9 cellular contexts compared by ENCODE assay signal in the genomic region with DNA sequence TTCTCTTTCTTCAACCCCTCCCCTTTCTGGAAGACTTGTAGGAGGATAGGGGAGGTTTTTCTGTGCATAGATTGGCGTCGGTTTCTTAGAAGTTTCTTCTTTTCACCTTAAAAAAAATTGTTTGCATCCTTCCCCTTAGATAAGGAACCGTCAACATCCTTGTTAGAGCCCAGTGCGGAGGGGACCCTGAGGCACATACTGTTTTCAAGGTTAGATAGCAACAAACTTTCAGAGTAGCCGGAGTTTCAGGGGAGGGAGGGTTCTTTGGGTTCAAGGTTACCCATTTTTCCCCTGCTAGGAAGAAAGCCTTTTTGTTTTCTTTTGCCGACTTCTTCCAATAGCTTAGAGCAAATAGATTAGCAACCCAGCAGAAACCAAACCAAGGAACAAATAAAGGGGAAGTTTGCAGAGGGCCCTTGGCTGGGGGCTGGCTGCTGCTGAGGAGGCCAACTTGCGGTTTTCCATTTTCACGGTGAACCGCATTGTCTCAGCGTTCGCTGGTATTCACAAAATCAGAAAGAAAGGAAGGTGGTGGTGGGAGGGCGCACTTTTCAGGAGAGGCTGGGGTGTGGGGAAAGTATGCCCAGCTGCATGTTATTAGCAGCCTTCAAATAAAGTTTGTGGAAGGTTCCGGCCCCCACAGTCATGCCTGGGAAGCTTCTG. TPM values are rescaled to one million over a fixed set of nuclear protein-coding genes. Genes with fewer than 3 reads are reported as not detected.
DNase-seq lines count a peak whose midpoint lies in the region; ATAC-seq, FAIRE-seq and TF ChIP-seq lines count a peak whose summit lies in the region.
"Had no signal": no experiment of that assay in that cellular context is flagged by ENCODE, and none has a peak within 500 bp of the region (broad histone marks: within the 10 kb centered on the region; RNA-seq: fewer than 3 reads in every experiment).

No MANE protein-coding gene starts in this region.

- peak overlapping the region; percentile 54 for H3K27ac ChIP-seq in HepG2 (ENCODE audit: extremely low read length, insufficient read depth, low read length)
- H3K27ac ChIP-seq in testis = peak overlapping the region; percentile 72 to 86
- H3K27ac ChIP-seq: epithelial cell of prostate had no signal

- FAIRE-seq in HepG2 (lab: Jason Lieb, UNC) = peak; percentile 94

- in situ Hi-C loops in HepG2 (cut with HindIII; ENCODE audit: extremely low pct_ligation_motif_present, low pct_unique_long_range_greater_than_20kb) = no loop called here

- peak; percentile 82 for DNase-seq in activated CD8-positive, alpha-beta T cell treated with anti-CD3 and anti-CD28 coated beads for 36 hours
- DNase-seq in HepG2 (ENCODE audit: low spot score) (peak; percentile 65), testis (peak; percentile 88), SHP77 treated with DMSO at 0.1 percent for 48 hours (lab: John Stamatoyannopoulos, UW) (no peak), NCI-H2196 (lab: John Stamatoyannopoulos, UW; ENCODE audit: unreplicated experiment) (no peak), COLO668 (lab: John Stamatoyannopoulos, UW; ENCODE audit: unreplicated experiment) (no peak)

- peak overlapping the region; percentile 46 for H3K4me2 ChIP-seq in HepG2 (ENCODE audit: low read depth, low read length)

- H3K4me1 ChIP-seq in HepG2 (ENCODE audit: insufficient read depth, low read length) = peaks cover 58% of the 10 kb centered on the region
- peaks cover 82% of the 10 kb centered on the region for H3K4me1 ChIP-seq in testis

- H3K36me3 ChIP-seq in HepG2 (replicated peaks in 1 of 2; ENCODE audit: control insufficient read depth in 1 of 2, insufficient read depth in 2 of 2, low read length in 2 of 2) (peaks cover 21 to 55% of the 10 kb centered on the region in 2 experiments), testis (ENCODE audit: low read depth, missing control alignments) (no peaks in the 10 kb centered on the region)

- CTCF ChIA-PET in activated CD8-positive, alpha-beta T cell treated with anti-CD3 and anti-CD28 coated beads for 36 hours (lab: Charles Lee) = interaction anchor here (1.3 to 2.5 kb wide), 2 partner anchors 42 to 387 kb away, joined by 4 to 9 read pairs; no protein-coding TSS in a partner anchor
- CTCF ChIA-PET in HepG2 (lab: Yijun Ruan, JAX; ENCODE audit: low intra/inter-chr PET ratio, low total read pairs) = no interaction called here

- no peaks in the 10 kb centered on the region for H3K9me3 ChIP-seq in HepG2 (ENCODE audit: low read length)
- no peaks in the 10 kb centered on the region for H3K9me3 ChIP-seq in testis

- H3K4me1 Mint-ChIP-seq in activated CD8-positive, alpha-beta T cell treated with anti-CD3 and anti-CD28 coated beads for 36 hours (ENCODE audit: low read depth) = peaks cover 68% of the 10 kb centered on the region

- TF ChIP-seq EP300 in HepG2 (IDR thresholded peaks at IDR 0.05; ENCODE audit: low read depth in 2 of 2, low read length in 2 of 2) (peak in 1 of 2 experiments; percentile 78; a peak in 2 of 4 replicates), HepG2 (CRISPR knock-in tag; IDR thresholded peaks at IDR 0.05; ENCODE audit: borderline replicate concordance) (peak; percentile 65; the same call in 1 of the 2 replicates)

- ATAC-seq in GM18511 (IDR thresholded peaks at IDR 0.05; ENCODE audit: unreplicated experiment) = peak; percentile 90
- peak; percentile 46 for ATAC-seq in HG03521 (IDR thresholded peaks at IDR 0.05; ENCODE audit: unreplicated experiment)
- peak; percentile 71 for ATAC-seq in activated CD8-positive, alpha-beta T cell treated with anti-CD3 and anti-CD28 coated beads for 36 hours
- ATAC-seq in HepG2 = peak; percentile 49

- TF ChIP-seq POLR2A in HepG2 (IDR thresholded peaks at IDR 0.05; ENCODE audit: insufficient read depth in 1 of 2, low read depth in 2 of 2, low read length in 2 of 2) = no peak
- no peak for TF ChIP-seq POLR2A in testis (IDR thresholded peaks at IDR 0.05)

- intact Hi-C loops in activated CD8-positive, alpha-beta T cell treated with anti-CD3 and anti-CD28 coated beads for 36 hours (cut with micrococcal nuclease) = no loop called here
- intact Hi-C loops in HepG2 (cut with micrococcal nuclease; ENCODE audit: unreplicated experiment) = loop anchor here (10.0 kb wide), 1 partner anchor 120 kb away; no protein-coding TSS in a partner anchor
- intact Hi-C loops in testis (cut with DNase I; ENCODE audit: low total_unique reads) = no loop called here

- TF ChIP-seq RAD21 in HepG2 (CRISPR knock-in tag; IDR thresholded peaks at IDR 0.05) = no peak

- H2AFZ ChIP-seq in HepG2 (ENCODE audit: low read length) = no peak overlapping the region

- TF ChIP-seq CTCF in activated CD8-positive, alpha-beta T cell treated with anti-CD3 and anti-CD28 coated beads for 36 hours (IDR thresholded peaks at IDR 0.05) = no peak
- TF ChIP-seq CTCF in HepG2 (CRISPR knock-in tag; IDR thresholded peaks at IDR 0.05) (no peak), testis (IDR thresholded peaks at IDR 0.05) (no peak)

- no peaks in the 10 kb centered on the region for H3K27me3 ChIP-seq in HepG2 (ENCODE audit: control insufficient read depth in 1 of 2, insufficient read depth in 2 of 2, low read length in 2 of 2)
- H3K27me3 ChIP-seq in testis = no peaks in the 10 kb centered on the region

- peaks cover 16% of the 10 kb centered on the region; the same call in 1 of the 2 replicates for H4K20me1 ChIP-seq in HepG2 (ENCODE audit: insufficient read depth, low read length)

- H3K27ac Mint-ChIP-seq in activated CD8-positive, alpha-beta T cell treated with anti-CD3 and anti-CD28 coated beads for 36 hours = peak overlapping the region; percentile 88

- H3K4me3 ChIP-seq in HepG2 (replicated peaks in 1 of 3; ENCODE audit: insufficient read depth in 1 of 3, low read depth in 2 of 3, low read length in 3 of 3) (peak overlapping the region in 1 of 3 experiments; percentile 30; a peak in 1 of 6 replicates), testis (no peak overlapping the region)

- no peaks in the 10 kb centered on the region for H3K27me3 Mint-ChIP-seq in activated CD8-positive, alpha-beta T cell treated with anti-CD3 and anti-CD28 coated beads for 36 hours

- no peak overlapping the region for H3K9ac ChIP-seq in HepG2 (ENCODE audit: insufficient read depth, low read depth, low read length)

- BruUV-seq in HepG2 (replicated peaks; lab: Mats Ljungman, UMichigan) = no TSS peak

- WGBS in HepG2 (ENCODE audit: low lambda C conversion rate) = 26% methylated on average over 12 of the region's 13 CpGs
- 25 to 32% methylated on average over 13 of the region's 13 CpGs for WGBS in testis, 2 donors

- H3K79me2 ChIP-seq in HepG2 (ENCODE audit: insufficient read depth, low read length) = peaks cover 74% of the 10 kb centered on the region

- peaks cover 23% of the 10 kb centered on the region for H3K36me3 Mint-ChIP-seq in activated CD8-positive, alpha-beta T cell treated with anti-CD3 and anti-CD28 coated beads for 36 hours (ENCODE audit: low read depth)

- H3K9me3 Mint-ChIP-seq in activated CD8-positive, alpha-beta T cell treated with anti-CD3 and anti-CD28 coated beads for 36 hours = no peaks in the 10 kb centered on the region

- H3K4me3 Mint-ChIP-seq in activated CD8-positive, alpha-beta T cell treated with anti-CD3 and anti-CD28 coated beads for 36 hours = peak overlapping the region; percentile 57

- POLR2A ChIA-PET in activated CD8-positive, alpha-beta T cell treated with anti-CD3 and anti-CD28 coated beads for 36 hours (lab: Charles Lee) = no interaction called here
- POLR2A ChIA-PET in HepG2 (lab: Yijun Ruan, JAX) = interaction anchor here (0.8 to 1.5 kb wide), 3 partner anchors 29 to 88 kb away, joined by 3 to 8 read pairs (median 3); partner anchors contain the start of gene MSI2

TF ChIP-seq in HepG2, 621 proteins besides CTCF, POLR2A, EP300 and RAD21 (continues in another document):
- TF ChIP-seq GABPB1 (CRISPR knock-in tag; IDR thresholded peaks at IDR 0.05) (no peak), ELF4 (CRISPR knock-in tag; IDR thresholded peaks at IDR 0.05; ENCODE audit: borderline replicate concordance) (no peak)

RNA-seq across cellular contexts. Expression of gene MSI2, which starts 28.8 kb away (rescaled TPM):
- total RNA-seq in activated CD8-positive, alpha-beta T cell treated with anti-CD3 and anti-CD28 coated beads for 36 hours = 10 to 100 TPM; 59.6 to 61.7 TPM
- total RNA-seq in HepG2 (2016; rRNA removed; fragmentation: Illumina TruSeq; extraction: Trizol) = 68.1 and 78.4 TPM in 2 replicates
- 20.7 and 27.5 TPM in 2 replicates for total RNA-seq in HepG2 (2016; cell fraction: cytosol; rRNA removed; fragmentation: Illumina TruSeq; extraction: Trizol; ENCODE audit: low read depth)
- total RNA-seq in HepG2 (2016; cell fraction: insoluble cytoplasmic fraction; rRNA removed; fragmentation: Illumina TruSeq; extraction: Trizol) = 63.6 and 75.1 TPM in 2 replicates
- total RNA-seq in HepG2 (2016; cell fraction: membrane; rRNA removed; fragmentation: Illumina TruSeq; extraction: Trizol) = 46.0 and 48.0 TPM in 2 replicates
- total RNA-seq in HepG2 (2016; cell fraction: nucleus; rRNA removed; fragmentation: Illumina TruSeq; extraction: Trizol) = 99.8 and 106 TPM in 2 replicates
- 71.5 and 77.5 TPM in 2 replicates for polyA plus RNA-seq in HepG2 (2011; rRNA removed)
- polyA plus RNA-seq in HepG2 (2011; cell fraction: cytosol; rRNA removed) = 46.4 and 63.8 TPM in 2 replicates
- 160 and 214 TPM in 2 replicates for polyA plus RNA-seq in HepG2 (2011; cell fraction: nucleus; rRNA removed)
- polyA plus RNA-seq in HepG2 (2012) = 58.9 and 61.5 TPM in 2 replicates
- polyA plus RNA-seq in HepG2 (2016; cell fraction: cytosol; fragmentation: Illumina TruSeq; extraction: Trizol; ENCODE audit: low read depth) = 44.4 and 51.3 TPM in 2 replicates
- 65.9 and 71.3 TPM in 2 replicates for polyA plus RNA-seq in HepG2 (2016; cell fraction: insoluble cytoplasmic fraction; fragmentation: Illumina TruSeq; extraction: Trizol; ENCODE audit: low read depth)
- 51.0 and 55.4 TPM in 2 replicates for polyA plus RNA-seq in HepG2 (2016; cell fraction: membrane; fragmentation: Illumina TruSeq; extraction: Trizol; ENCODE audit: low read depth)
- 80.0 and 84.1 TPM in 2 replicates for polyA plus RNA-seq in HepG2 (2016; cell fraction: nucleus; fragmentation: Illumina TruSeq; extraction: Trizol; ENCODE audit: insufficient read depth, low read depth)
- polyA minus RNA-seq in HepG2 (2011; rRNA and poly(A)+ RNA removed; ENCODE audit: low replicate concordance) = 123 and 154 TPM in 2 replicates
- polyA minus RNA-seq in HepG2 (2011; cell fraction: cytosol; rRNA and poly(A)+ RNA removed) = 38.9 and 41.5 TPM in 2 replicates
- polyA minus RNA-seq in HepG2 (2011; cell fraction: nucleus; rRNA and poly(A)+ RNA removed) = 157 and 171 TPM in 2 replicates
- 100 to 1,000 TPM in 1 of 2 donors, 10 to 100 TPM in 1; 76.6 to 106 TPM for total RNA-seq in testis
- 46.5 TPM for polyA plus RNA-seq in testis (ENCODE audit: insufficient read depth, low read depth, low replicate concordance)

Comparison
In these comparisons a context has a peak if more than half of its experiments do, and no peak if none do; other contexts are left out.
1. DNase-seq: peak in activated CD8-positive, alpha-beta T cell treated with anti-CD3 and anti-CD28 coated beads for 36 hours (single experiment), HepG2 (single experiment) and testis (single experiment); none in SHP77 treated with DMSO at 0.1 percent for 48 hours (single experiment), NCI-H2196 (single experiment) and COLO668 (single experiment).
2. Peak in every context shown above with its lines, with median percentiles within 50 percentile points of each other: ATAC-seq.